ENCODE assay signal across 1 cellular context in genomic region chr9:136947955-136948510, GRCh38.
TF ChIP-seq lines count a peak whose summit lies in the region.

No MANE protein-coding gene starts in this region.

TF ChIP-seq in HEK293, 187 proteins besides CTCF, POLR2A, EP300 and RAD21 (continued from another document):
- TF ChIP-seq ZNF654 (tag by site-specific recombination; IDR thresholded peaks at IDR 0.05; ENCODE audit: low read depth) (peak; percentile 36; the same call in 1 of the 2 replicates), BCL11B (tag by site-specific recombination; IDR thresholded peaks at IDR 0.05; ENCODE audit: low read depth) (no peak; the same call in 1 of the 2 replicates), ZNF23 (tag by site-specific recombination; IDR thresholded peaks at IDR 0.05; ENCODE audit: borderline replicate concordance) (no peak), ZSCAN4 (tag by site-specific recombination; IDR thresholded peaks at IDR 0.05) (no peak), ZNF157 (tag by site-specific recombination; IDR thresholded peaks at IDR 0.05) (no peak), ZNF394 (tag by site-specific recombination; IDR thresholded peaks at IDR 0.05; ENCODE audit: borderline replicate concordance) (no peak)
